Comparison of ENCODE assay signal across 9 cellular contexts in genomic region chr1:39080884-39081265, GRCh38. TPM values are rescaled to one million over a fixed set of nuclear protein-coding genes. Genes with fewer than 3 reads are reported as not detected.
A peak's percentile ranks its signal among the peaks of the same experiment; 100 is the strongest.
DNase-seq lines count a peak whose midpoint lies in the region; ATAC-seq, FAIRE-seq and TF ChIP-seq lines count a peak whose summit lies in the region.
"Had no signal": no experiment of that assay in that cellular context is flagged by ENCODE, and none has a peak within 500 bp of the region (broad histone marks: within the 10 kb centered on the region; RNA-seq: fewer than 3 reads in every experiment).

No MANE protein-coding gene starts in this region.

- H3K27ac Mint-ChIP-seq in T-helper 2 cell treated with Interferon-gamma antibody and Interleukin-4, amounts not matched to agents 5 μg/mL and 100 μg/mL, for 36 hours, result no peak overlapping the region

- H4K20me1 ChIP-seq in mammary epithelial cell (ENCODE audit: insufficient read depth, low read length) (no peaks in the 10 kb centered on the region), HepG2 (ENCODE audit: insufficient read depth, low read length) (no peaks in the 10 kb centered on the region)

- H3K27me3 Mint-ChIP-seq in T-helper 2 cell treated with Interferon-gamma antibody and Interleukin-4, amounts not matched to agents 5 μg/mL and 100 μg/mL, for 36 hours (ENCODE audit: low read depth), result peaks cover 51% of the 10 kb centered on the region

- H3K4me3 Mint-ChIP-seq in T-helper 2 cell treated with Interferon-gamma antibody and Interleukin-4, amounts not matched to agents 5 μg/mL and 100 μg/mL, for 36 hours, result peak overlapping the region; percentile 72

- TF ChIP-seq POLR2A in HepG2 (IDR thresholded peaks at IDR 0.05; ENCODE audit: insufficient read depth in 1 of 2, low read depth in 2 of 2, low read length in 2 of 2), result no peak

- TF ChIP-seq CTCF in mammary epithelial cell (conservative IDR thresholded peaks at IDR 0.05 in 1 of 2, IDR thresholded peaks at IDR 0.05 in 1 of 2; ENCODE audit: extremely low read depth in 1 of 2, insufficient read depth in 1 of 2, low read depth in 1 of 2, low read length in 2 of 2) (no peak), HepG2 (CRISPR knock-in tag; IDR thresholded peaks at IDR 0.05) (no peak), thoracic aorta (IDR thresholded peaks at IDR 0.05) (no peak)

- TF ChIP-seq EP300 in HepG2 (IDR thresholded peaks at IDR 0.05; ENCODE audit: low read depth in 2 of 2, low read length in 2 of 2) (no peak), HepG2 (CRISPR knock-in tag; IDR thresholded peaks at IDR 0.05; ENCODE audit: borderline replicate concordance) (no peak)

- no peak for FAIRE-seq in HepG2 (lab: Jason Lieb, UNC)

- DNase-seq in T-helper 2 cell treated with Interferon-gamma antibody and Interleukin-4, amounts not matched to agents 5 μg/mL and 100 μg/mL, for 36 hours (ENCODE audit: low spot score), result no peak
- DNase-seq in T-helper 2 cell (no peak), mammary epithelial cell (no peak), HepG2 (ENCODE audit: low spot score) (no peak), thoracic aorta (ENCODE audit: low spot score) (no peak)

- H3K36me3 ChIP-seq in mammary epithelial cell (ENCODE audit: insufficient read depth, low read length) (no peaks in the 10 kb centered on the region), HepG2 (replicated peaks in 1 of 2; ENCODE audit: control insufficient read depth in 1 of 2, insufficient read depth in 2 of 2, low read length in 2 of 2) (no peaks in the 10 kb centered on the region), thoracic aorta (no peaks in the 10 kb centered on the region)

- peaks cover 11% of the 10 kb centered on the region for H3K27me3 ChIP-seq in mammary epithelial cell (ENCODE audit: insufficient read depth, low read length)
- H3K27me3 ChIP-seq in HepG2 (ENCODE audit: control insufficient read depth in 1 of 2, insufficient read depth in 2 of 2, low read length in 2 of 2), result peaks cover 0 to 19% of the 10 kb centered on the region in 2 experiments
- H3K27me3 ChIP-seq in thoracic aorta (replicated peaks; ENCODE audit: insufficient read depth), result no peaks in the 10 kb centered on the region

- no peaks in the 10 kb centered on the region for H3K36me3 Mint-ChIP-seq in T-helper 2 cell treated with Interferon-gamma antibody and Interleukin-4, amounts not matched to agents 5 μg/mL and 100 μg/mL, for 36 hours (ENCODE audit: low read depth)

- H3K4me3 ChIP-seq in mammary epithelial cell (replicated peaks in 1 of 3; ENCODE audit: insufficient read depth in 1 of 3, low read depth in 2 of 3, low read length in 3 of 3), result peak overlapping the region in 2 of 3 experiments; percentile 13 to 17
- peak overlapping the region; percentile 63 to 74 (median 72) for H3K4me3 ChIP-seq in HepG2 (replicated peaks in 1 of 3; ENCODE audit: insufficient read depth in 1 of 3, low read depth in 2 of 3, low read length in 3 of 3)
- H3K4me3 ChIP-seq in thoracic aorta, result peak overlapping the region; percentile 72

- POLR2A ChIA-PET in HepG2 (lab: Yijun Ruan, JAX), result interaction anchor here (1.1 kb wide), 1 partner anchor 56 kb away, joined by 3 read pairs; no protein-coding TSS in a partner anchor

- peaks cover 6% of the 10 kb centered on the region for H3K4me1 Mint-ChIP-seq in T-helper 2 cell treated with Interferon-gamma antibody and Interleukin-4, amounts not matched to agents 5 μg/mL and 100 μg/mL, for 36 hours (ENCODE audit: low read depth)

- no CpG with 5 or more reads among the region's 30 CpGs for WGBS in mammary epithelial cell (ENCODE audit: low coverage, missing lambda C conversion rate)
- WGBS in HepG2 (ENCODE audit: low lambda C conversion rate), result 0% methylated on average over 13 of the region's 30 CpGs

- no peaks in the 10 kb centered on the region for H3K9me3 Mint-ChIP-seq in T-helper 2 cell treated with Interferon-gamma antibody and Interleukin-4, amounts not matched to agents 5 μg/mL and 100 μg/mL, for 36 hours

- H3K79me2 ChIP-seq in mammary epithelial cell (ENCODE audit: insufficient read depth, low read length) (no peaks in the 10 kb centered on the region), HepG2 (ENCODE audit: insufficient read depth, low read length) (no peaks in the 10 kb centered on the region)

- peak overlapping the region; percentile 63 for H3K4me2 ChIP-seq in mammary epithelial cell (ENCODE audit: insufficient read depth, low read depth, low read length)
- peak overlapping the region; percentile 81 for H3K4me2 ChIP-seq in HepG2 (ENCODE audit: low read depth, low read length)

- H3K4me1 ChIP-seq in mammary epithelial cell (ENCODE audit: insufficient read depth, low read length), result peaks cover 13% of the 10 kb centered on the region
- peaks cover 29% of the 10 kb centered on the region for H3K4me1 ChIP-seq in HepG2 (ENCODE audit: insufficient read depth, low read length)
- peaks cover 10 to 28% of the 10 kb centered on the region in 2 donors for H3K4me1 ChIP-seq in thoracic aorta (ENCODE audit: control insufficient read depth in 1 of 2, low read depth in 2 of 2)

- dilution Hi-C loops in mammary epithelial cell (cut with HindIII; ENCODE audit: low sequenced_read_pairs), result loop anchor here (5.0 to 25.0 kb wide), 2 partner anchors 79 to 456 kb away; no protein-coding TSS in a partner anchor

- CTCF ChIA-PET in mammary epithelial cell (lab: Charles Lee; ENCODE audit: low non-redundant PET), result no interaction called here
- CTCF ChIA-PET in HepG2 (lab: Yijun Ruan, JAX; ENCODE audit: low intra/inter-chr PET ratio, low total read pairs), result no interaction called here

- no peak for TF ChIP-seq RAD21 in HepG2 (CRISPR knock-in tag; IDR thresholded peaks at IDR 0.05)

- H3K27ac ChIP-seq in mammary epithelial cell (ENCODE audit: insufficient read depth, low read depth, low read length), result no peak overlapping the region
- H3K27ac ChIP-seq in HepG2 (ENCODE audit: extremely low read length, insufficient read depth, low read length), result no peak overlapping the region
- no peak overlapping the region for H3K27ac ChIP-seq in thoracic aorta
- H3K27ac ChIP-seq: C4-2B had no signal

- H2AFZ ChIP-seq in mammary epithelial cell (ENCODE audit: low read depth, low read length) (no peak overlapping the region), HepG2 (ENCODE audit: low read length) (no peak overlapping the region)

- H3K9ac ChIP-seq in mammary epithelial cell (ENCODE audit: insufficient read depth, low read length) (no peak overlapping the region), HepG2 (ENCODE audit: insufficient read depth, low read depth, low read length) (peak overlapping the region; percentile 15; the same call in 1 of the 2 replicates)

- H3K9me3 ChIP-seq in mammary epithelial cell (replicated peaks; ENCODE audit: insufficient read depth, low read length) (no peaks in the 10 kb centered on the region), HepG2 (ENCODE audit: low read length) (no peaks in the 10 kb centered on the region), thoracic aorta (no peaks in the 10 kb centered on the region)

- intact Hi-C loops in mammary epithelial cell (cut with micrococcal nuclease) (no loop called here), HepG2 (cut with micrococcal nuclease; ENCODE audit: unreplicated experiment) (no loop called here)

- ATAC-seq in HepG2, result peak; percentile 17
- no peak for ATAC-seq in thoracic aorta (ENCODE audit: insufficient number of reproducible peaks, low FRiP score, low read depth)
- no peak for ATAC-seq in HG03521 (IDR thresholded peaks at IDR 0.05; ENCODE audit: unreplicated experiment)
- ATAC-seq in GM19397 (IDR thresholded peaks at IDR 0.05; ENCODE audit: unreplicated experiment), result no peak
- no peak for ATAC-seq in GM18498 (IDR thresholded peaks at IDR 0.05; ENCODE audit: unreplicated experiment)

- BruUV-seq in mammary epithelial cell (replicated peaks; lab: Mats Ljungman, UMichigan), result no TSS peak
- BruUV-seq in HepG2 (replicated peaks; lab: Mats Ljungman, UMichigan), result no TSS peak

- in situ Hi-C loops in mammary epithelial cell (cut with MboI; ENCODE audit: low sequenced_read_pairs in 2 of 2), result loop anchor here in 1 of 2 donors (25.0 kb wide), 2 partner anchors 456 to 581 kb away; partner anchors contain the start of gene NT5C1A
- in situ Hi-C loops in HepG2 (cut with HindIII; ENCODE audit: extremely low pct_ligation_motif_present, low pct_unique_long_range_greater_than_20kb), result loop anchor here (25.0 kb wide), 1 partner anchor 456 kb away; no protein-coding TSS in a partner anchor

TF ChIP-seq in HepG2, 621 proteins besides CTCF, POLR2A, EP300 and RAD21 (continues in another document):
- TF ChIP-seq ZFP36 (IDR thresholded peaks at IDR 0.05; ENCODE audit: borderline replicate concordance, low read depth, low read length, partially characterized antibody) (no peak), FOSL2 (CRISPR knock-in tag; IDR thresholded peaks at IDR 0.05) (no peak), ZNF326 (CRISPR knock-in tag; IDR thresholded peaks at IDR 0.05; ENCODE audit: borderline replicate concordance) (no peak)

RNA-seq across cellular contexts. Expression of gene NDUFS5, which starts 54.7 kb away (rescaled TPM):
- total RNA-seq in mammary epithelial cell (100 to 1,000 TPM; 204 to 259 TPM), HepG2 (2016; rRNA removed; fragmentation: Illumina TruSeq; extraction: Trizol) (466 and 655 TPM in 2 replicates), thoracic aorta (100 to 1,000 TPM; 258 to 346 TPM)
- polyA plus RNA-seq in mammary epithelial cell (688 TPM), HepG2 (2011; rRNA removed) (219 and 263 TPM in 2 replicates)
- 433 TPM for polyA minus RNA-seq in mammary epithelial cell
- 163 and 167 TPM in 2 replicates for total RNA-seq in HepG2 (2016; cell fraction: cytosol; rRNA removed; fragmentation: Illumina TruSeq; extraction: Trizol; ENCODE audit: low read depth)
- 464 and 703 TPM in 2 replicates for total RNA-seq in HepG2 (2016; cell fraction: insoluble cytoplasmic fraction; rRNA removed; fragmentation: Illumina TruSeq; extraction: Trizol)
- 156 and 158 TPM in 2 replicates for total RNA-seq in HepG2 (2016; cell fraction: membrane; rRNA removed; fragmentation: Illumina TruSeq; extraction: Trizol)
- 154 and 170 TPM in 2 replicates for total RNA-seq in HepG2 (2016; cell fraction: nucleus; rRNA removed; fragmentation: Illumina TruSeq; extraction: Trizol)
- polyA plus RNA-seq in HepG2 (2011; cell fraction: cytosol; rRNA removed), result 226 and 341 TPM in 2 replicates
- 45.6 and 70.1 TPM in 2 replicates for polyA plus RNA-seq in HepG2 (2011; cell fraction: nucleus; rRNA removed)
- 314 and 392 TPM in 2 replicates for polyA plus RNA-seq in HepG2 (2012)
- polyA plus RNA-seq in HepG2 (2016; cell fraction: cytosol; fragmentation: Illumina TruSeq; extraction: Trizol; ENCODE audit: low read depth), result 179 and 209 TPM in 2 replicates
- polyA plus RNA-seq in HepG2 (2016; cell fraction: insoluble cytoplasmic fraction; fragmentation: Illumina TruSeq; extraction: Trizol; ENCODE audit: low read depth), result 671 and 732 TPM in 2 replicates
- polyA plus RNA-seq in HepG2 (2016; cell fraction: membrane; fragmentation: Illumina TruSeq; extraction: Trizol; ENCODE audit: low read depth), result 158 and 161 TPM in 2 replicates
- polyA plus RNA-seq in HepG2 (2016; cell fraction: nucleus; fragmentation: Illumina TruSeq; extraction: Trizol; ENCODE audit: insufficient read depth, low read depth), result 262 and 271 TPM in 2 replicates
- polyA minus RNA-seq in HepG2 (2011; rRNA and poly(A)+ RNA removed; ENCODE audit: low replicate concordance), result 54.3 and 179 TPM in 2 replicates
- polyA minus RNA-seq in HepG2 (2011; cell fraction: cytosol; rRNA and poly(A)+ RNA removed), result 50.5 and 67.1 TPM in 2 replicates
- polyA minus RNA-seq in HepG2 (2011; cell fraction: nucleus; rRNA and poly(A)+ RNA removed), result 41.3 and 58.2 TPM in 2 replicates

Comparison
In these comparisons a context has a peak if more than half of its experiments do, and no peak if none do; other contexts are left out.
1. H3K4me3 ChIP-seq: peak in every context shown above with its lines; median percentile 72 in HepG2; 72 in thoracic aorta; 15 in mammary epithelial cell.